8 cellular contexts compared by ENCODE assay signal in genomic region chr5:34923694-34924461, GRCh38. TPM values are rescaled to one million over a fixed set of nuclear protein-coding genes. Genes with fewer than 3 reads are reported as not detected.
DNase-seq lines count a peak whose midpoint lies in the region; ATAC-seq and TF ChIP-seq lines count a peak whose summit lies in the region.

No MANE protein-coding gene starts in this region.

- peaks cover 4% of the 10 kb centered on the region for H3K79me1 ChIP-seq in mesenchymal stem cell (replicated peaks; ENCODE audit: low read length, poor library complexity, severe bottlenecking)

- no peak overlapping the region for H2BK120ac ChIP-seq in mesenchymal stem cell (ENCODE audit: low read depth, low read length)

- no peak overlapping the region for H4K8ac ChIP-seq in mesenchymal stem cell (ENCODE audit: low read length)

- no peak overlapping the region for H3K4me3 Mint-ChIP-seq in activated naive CD4-positive, alpha-beta T cell treated with anti-CD3 and anti-CD28 coated beads, Interleukin-2, amount 10 ng/mL, durations not matched to agents 7 days and 5 days

- H3K9ac ChIP-seq in DND-41 (ENCODE audit: low read depth, low read length) (no peak overlapping the region), mesenchymal stem cell (ENCODE audit: low read length) (peak overlapping the region; percentile 49)

- H3K4me1 Mint-ChIP-seq in activated naive CD4-positive, alpha-beta T cell treated with anti-CD3 and anti-CD28 coated beads, Interleukin-2, amount 10 ng/mL, durations not matched to agents 7 days and 5 days: peaks cover 28% of the 10 kb centered on the region

- H3K4me2 ChIP-seq in DND-41 (ENCODE audit: insufficient read depth, low read length): no peak overlapping the region
- H3K4me2 ChIP-seq in mesenchymal stem cell (ENCODE audit: low read length, poor library complexity, severe bottlenecking): no peak overlapping the region

- no peak overlapping the region for H2BK15ac ChIP-seq in mesenchymal stem cell (ENCODE audit: low read depth, poor library complexity, severe bottlenecking)

- TF ChIP-seq CTCF in DND-41 (IDR thresholded peaks at IDR 0.05; ENCODE audit: borderline replicate concordance, extremely low read depth, low read length, poor library complexity, severe bottlenecking): no peak

- ATAC-seq in DND-41 (ENCODE audit: insufficient read depth, low read depth): 0 out of 3 replicates have a peak, but pooled peaks have one; percentile 30
- ATAC-seq in GM21717 (IDR thresholded peaks at IDR 0.05; ENCODE audit: unreplicated experiment): peak; percentile 48

- peak overlapping the region; percentile 88 for H2AK5ac ChIP-seq in mesenchymal stem cell (ENCODE audit: low read length, severe bottlenecking)

- H3K27me3 ChIP-seq in DND-41 (ENCODE audit: insufficient read depth, low read length, poor library complexity) (no peaks in the 10 kb centered on the region), mesenchymal stem cell (ENCODE audit: control insufficient read depth in 1 of 2, insufficient read depth in 1 of 2, low read length in 2 of 2) (no peaks in the 10 kb centered on the region)

- DNase-seq in DND-41 (no peak), LoVo (ENCODE audit: low spot score) (peak; percentile 82), mesenchymal stem cell (peak; percentile 93), NCI-H1105 treated with DMSO at 0.1 percent for 48 hours (lab: John Stamatoyannopoulos, UW) (no peak), NCI-H345 treated with DMSO at 0.1 percent for 48 hours (lab: John Stamatoyannopoulos, UW; ENCODE audit: unreplicated experiment) (no peak)
- peak; percentile 30 for DNase-seq in activated naive CD4-positive, alpha-beta T cell treated with anti-CD3 and anti-CD28 coated beads, Interleukin-2, amount 10 ng/mL, durations not matched to agents 7 days and 5 days
- no peak for DNase-seq in activated CD4-positive, CD25-positive, alpha-beta regulatory T cell treated with anti-CD3 and anti-CD28 coated beads, Interleukin-2, amount 50 U/mL, for 72 hours

- H3K4ac ChIP-seq in mesenchymal stem cell (ENCODE audit: low read depth in 1 of 2, low read length in 2 of 2): no peak overlapping the region

- H3K9me3 Mint-ChIP-seq in activated naive CD4-positive, alpha-beta T cell treated with anti-CD3 and anti-CD28 coated beads, Interleukin-2, amount 10 ng/mL, durations not matched to agents 7 days and 5 days: no peaks in the 10 kb centered on the region

- H3K79me2 ChIP-seq in DND-41 (ENCODE audit: insufficient read depth, low read length): peaks cover 37% of the 10 kb centered on the region

- H3K4me1 ChIP-seq in DND-41 (ENCODE audit: insufficient read depth, low read length) (peaks cover 11% of the 10 kb centered on the region), mesenchymal stem cell (ENCODE audit: control insufficient read depth, insufficient read depth, low read depth, low read length) (peaks cover 5% of the 10 kb centered on the region)

- H3K9me3 ChIP-seq in DND-41 (ENCODE audit: insufficient read depth, low read length, severe bottlenecking) (no peaks in the 10 kb centered on the region), mesenchymal stem cell (ENCODE audit: control insufficient read depth, low read length) (no peaks in the 10 kb centered on the region)

- no peak overlapping the region for H3K18ac ChIP-seq in mesenchymal stem cell (ENCODE audit: low read depth in 1 of 2, low read length in 2 of 2)

- H3K27ac Mint-ChIP-seq in activated naive CD4-positive, alpha-beta T cell treated with anti-CD3 and anti-CD28 coated beads, Interleukin-2, amount 10 ng/mL, durations not matched to agents 7 days and 5 days: peak overlapping the region; percentile 25

- H3K27ac ChIP-seq in DND-41 (ENCODE audit: low read length) (no peak overlapping the region), mesenchymal stem cell (ENCODE audit: low read length, poor library complexity, severe bottlenecking) (peak overlapping the region; percentile 86)

- WGBS in mesenchymal stem cell: 0% methylated on average over 2 of the region's 3 CpGs

- no peaks in the 10 kb centered on the region; the same call in 1 of the 2 replicates for H4K20me1 ChIP-seq in DND-41 (ENCODE audit: insufficient read depth, low read length)

- no peak overlapping the region for H2AFZ ChIP-seq in DND-41 (ENCODE audit: low read depth, low read length)
- no peak overlapping the region for H2AFZ ChIP-seq in mesenchymal stem cell (ENCODE audit: low read depth, low read length)

- H3K4me3 ChIP-seq in DND-41 (ENCODE audit: low read depth in 1 of 2, low read length in 2 of 2) (no peak overlapping the region), mesenchymal stem cell (ENCODE audit: insufficient read depth in 1 of 2, low read depth in 1 of 2, low read length in 2 of 2) (no peak overlapping the region)

- CTCF ChIA-PET in activated naive CD4-positive, alpha-beta T cell treated with anti-CD3 and anti-CD28 coated beads, Interleukin-2, amount 10 ng/mL, durations not matched to agents 7 days and 5 days (lab: Charles Lee): no interaction called here

- no peak overlapping the region for H2BK12ac ChIP-seq in mesenchymal stem cell (ENCODE audit: low read length in 2 of 2)

- no peaks in the 10 kb centered on the region for H3K27me3 Mint-ChIP-seq in activated naive CD4-positive, alpha-beta T cell treated with anti-CD3 and anti-CD28 coated beads, Interleukin-2, amount 10 ng/mL, durations not matched to agents 7 days and 5 days

- no peak overlapping the region for H4K91ac ChIP-seq in mesenchymal stem cell (ENCODE audit: low read length)

- H2BK5ac ChIP-seq in mesenchymal stem cell (ENCODE audit: low read depth, low read length, poor library complexity, severe bottlenecking): no peak overlapping the region

- no peak overlapping the region for H3K23ac ChIP-seq in mesenchymal stem cell (ENCODE audit: low read length in 2 of 2)

- no peak overlapping the region for H3K14ac ChIP-seq in mesenchymal stem cell (ENCODE audit: low read length in 2 of 2)

- H3K36me3 ChIP-seq in DND-41 (ENCODE audit: insufficient read depth, low read length): peaks cover 78% of the 10 kb centered on the region
- peaks cover 13 to 81% of the 10 kb centered on the region in 2 experiments for H3K36me3 ChIP-seq in mesenchymal stem cell (ENCODE audit: control insufficient read depth in 1 of 2, insufficient read depth in 2 of 2, low read depth in 1 of 2, low read length in 2 of 2)

- peaks cover 33% of the 10 kb centered on the region for H3K36me3 Mint-ChIP-seq in activated naive CD4-positive, alpha-beta T cell treated with anti-CD3 and anti-CD28 coated beads, Interleukin-2, amount 10 ng/mL, durations not matched to agents 7 days and 5 days

RNA-seq across cellular contexts. Expression of gene DNAJC21, which starts 5.5 kb away (rescaled TPM):
- 44.8 TPM for polyA plus RNA-seq in mesenchymal stem cell (2013, experiment 1 of 2)
- 43.8 TPM for polyA plus RNA-seq in mesenchymal stem cell (2013, experiment 2 of 2)

RNA-seq across cellular contexts. Expression of gene BRIX1, which starts 8.4 kb away (rescaled TPM):
- 25.6 TPM for polyA plus RNA-seq in mesenchymal stem cell (2013, experiment 1 of 2)
- polyA plus RNA-seq in mesenchymal stem cell (2013, experiment 2 of 2): 24.6 TPM

RNA-seq across cellular contexts. Expression of gene RAD1, which starts 8.6 kb away (rescaled TPM):
- polyA plus RNA-seq in mesenchymal stem cell (2013, experiment 1 of 2): 26.1 TPM
- polyA plus RNA-seq in mesenchymal stem cell (2013, experiment 2 of 2): 28.5 TPM

Comparison
In these comparisons a context has a peak if more than half of its experiments do, and no peak if none do; other contexts are left out.
1. DNase-seq: peak in LoVo (single experiment), activated naive CD4-positive, alpha-beta T cell treated with anti-CD3 and anti-CD28 coated beads, Interleukin-2, amount 10 ng/mL, durations not matched to agents 7 days and 5 days (single experiment) and mesenchymal stem cell (single experiment); none in DND-41 (single experiment), NCI-H1105 treated with DMSO at 0.1 percent for 48 hours (single experiment), activated CD4-positive, CD25-positive, alpha-beta regulatory T cell treated with anti-CD3 and anti-CD28 coated beads, Interleukin-2, amount 50 U/mL, for 72 hours (single experiment) and NCI-H345 treated with DMSO at 0.1 percent for 48 hours (single experiment).